17 cellular contexts compared by ENCODE assay signal in genomic region chr1:204192046-204192445, GRCh38. TPM values are rescaled to one million over a fixed set of nuclear protein-coding genes. Genes with fewer than 3 reads are reported as not detected.
DNase-seq lines count a peak whose midpoint lies in the region; TF ChIP-seq lines count a peak whose summit lies in the region.
"Had no signal": no experiment of that assay in that cellular context is flagged by ENCODE, and none has a peak within 500 bp of the region (broad histone marks: within the 10 kb centered on the region; RNA-seq: fewer than 3 reads in every experiment).

No MANE protein-coding gene starts in this region.

- POLR2A ChIA-PET in HEK293 (lab: Yijun Ruan, JAX) = no interaction called here
- POLR2A ChIA-PET in activated CD4-positive, alpha-beta memory T cell treated with anti-CD3 and anti-CD28 coated beads, Interleukin-2, amount 10 ng/mL, durations not matched to agents 7 days and 5 days (lab: Charles Lee) = no interaction called here

- H3K4me3 Mint-ChIP-seq in activated CD4-positive, alpha-beta memory T cell treated with anti-CD3 and anti-CD28 coated beads, Interleukin-2, amount 10 ng/mL, durations not matched to agents 7 days and 5 days = no peak overlapping the region
- H3K4me3 Mint-ChIP-seq in osteocyte (ENCODE audit: unreplicated experiment) = no peak overlapping the region
- H3K4me3 Mint-ChIP-seq: B cell; CD4-positive, alpha-beta T cell; GM23338; HFFc6 had no signal

- no peak overlapping the region for H3K27ac Mint-ChIP-seq in activated CD4-positive, alpha-beta memory T cell treated with anti-CD3 and anti-CD28 coated beads, Interleukin-2, amount 10 ng/mL, durations not matched to agents 7 days and 5 days
- no peak overlapping the region for H3K27ac Mint-ChIP-seq in osteocyte (ENCODE audit: unreplicated experiment)
- H3K27ac Mint-ChIP-seq: B cell; CD4-positive, alpha-beta T cell; GM23338; HFFc6; IgD-negative memory B cell had no signal

- no peaks in the 10 kb centered on the region for H3K4me1 ChIP-seq in HEK293 (ENCODE audit: control insufficient read depth, insufficient read depth, low read length)

- H3K36me3 Mint-ChIP-seq in activated CD4-positive, alpha-beta memory T cell treated with anti-CD3 and anti-CD28 coated beads, Interleukin-2, amount 10 ng/mL, durations not matched to agents 7 days and 5 days (ENCODE audit: low read depth) = no peaks in the 10 kb centered on the region
- H3K36me3 Mint-ChIP-seq in osteocyte (ENCODE audit: unreplicated experiment) = no peaks in the 10 kb centered on the region
- H3K36me3 Mint-ChIP-seq: IgD-negative memory B cell had no signal

- no peaks in the 10 kb centered on the region for H3K36me3 ChIP-seq in HEK293 (ENCODE audit: control insufficient read depth in 2 of 2, insufficient read depth in 1 of 2, low read length in 2 of 2)

- CTCF ChIA-PET in HEK293 (lab: Yijun Ruan, JAX) = interaction anchor here (0.7 to 1.0 kb wide), 5 partner anchors 12 to 311 kb away, joined by 3 to 6 read pairs (median 5); no protein-coding TSS in a partner anchor
- CTCF ChIA-PET in activated CD4-positive, alpha-beta memory T cell treated with anti-CD3 and anti-CD28 coated beads, Interleukin-2, amount 10 ng/mL, durations not matched to agents 7 days and 5 days (lab: Charles Lee) = interaction anchor here (0.7 kb wide), 1 partner anchor 29 kb away, joined by 3 read pairs; no protein-coding TSS in a partner anchor

- peaks cover 15% of the 10 kb centered on the region for H3K4me1 Mint-ChIP-seq in activated CD4-positive, alpha-beta memory T cell treated with anti-CD3 and anti-CD28 coated beads, Interleukin-2, amount 10 ng/mL, durations not matched to agents 7 days and 5 days
- peaks cover 20% of the 10 kb centered on the region for H3K4me1 Mint-ChIP-seq in osteocyte (ENCODE audit: unreplicated experiment)

- peaks cover 8% of the 10 kb centered on the region for H3K9me3 Mint-ChIP-seq in activated CD4-positive, alpha-beta memory T cell treated with anti-CD3 and anti-CD28 coated beads, Interleukin-2, amount 10 ng/mL, durations not matched to agents 7 days and 5 days
- no peaks in the 10 kb centered on the region for H3K9me3 Mint-ChIP-seq in osteocyte (ENCODE audit: unreplicated experiment)
- H3K9me3 Mint-ChIP-seq: CD4-positive, alpha-beta T cell; GM23338; HFFc6; IgD-negative memory B cell had no signal

- no peak overlapping the region for H3K27ac ChIP-seq in HEK293 (ENCODE audit: extremely low read depth, low read depth, low read length)
- H3K27ac ChIP-seq: C4-2B had no signal

- peak; percentile 40 for DNase-seq in NCI-H345 (lab: John Stamatoyannopoulos, UW)
- no peak for DNase-seq in NCI-H345 treated with DMSO at 0.1 percent for 48 hours (lab: John Stamatoyannopoulos, UW; ENCODE audit: unreplicated experiment)
- peak; percentile 48 for DNase-seq in NCI-H1092 treated with DMSO at 0.1 percent for 48 hours (lab: John Stamatoyannopoulos, UW)
- peak; percentile 5 for DNase-seq in globus pallidus (ENCODE audit: low spot score)
- DNase-seq in activated T-cell treated with anti-CD3 and anti-CD28 coated beads, Interleukin-2, amount 50 U/mL, for 48 hours = no peak
- DNase-seq in activated CD4-positive, alpha-beta memory T cell treated with anti-CD3 and anti-CD28 coated beads, Interleukin-2, amount 10 ng/mL, durations not matched to agents 7 days and 5 days = no peak
- DNase-seq in osteocyte (ENCODE audit: extremely low spot score, unreplicated experiment) = no peak
- DNase-seq: Caco-2; CD4-positive, alpha-beta T cell; HCEC 1CT; HFFc6 had no signal

- H3K4me3 ChIP-seq in HEK293 (ENCODE audit: low read depth, low read length) = no peak overlapping the region
- H3K4me3 ChIP-seq: GM23338 had no signal

- TF ChIP-seq CTCF in HEK293 (tag by site-specific recombination; IDR thresholded peaks at IDR 0.05) (no peak), osteocyte (IDR thresholded peaks at IDR 0.05) (no peak)

- H3K27me3 Mint-ChIP-seq in activated CD4-positive, alpha-beta memory T cell treated with anti-CD3 and anti-CD28 coated beads, Interleukin-2, amount 10 ng/mL, durations not matched to agents 7 days and 5 days = peaks cover 47% of the 10 kb centered on the region
- peaks cover 52% of the 10 kb centered on the region for H3K27me3 Mint-ChIP-seq in osteocyte (ENCODE audit: unreplicated experiment)

- H3K9me3 ChIP-seq in HEK293 (ENCODE audit: control insufficient read depth, insufficient read depth, low read depth, low read length) = no peaks in the 10 kb centered on the region
- H3K9me3 ChIP-seq: Caco-2 had no signal

TF ChIP-seq in HEK293, 187 proteins besides CTCF, POLR2A, EP300 and RAD21:
- TF ChIP-seq INSM2 (tag by site-specific recombination; IDR thresholded peaks at IDR 0.05) (no peak), ZIC2 (tag by site-specific recombination; IDR thresholded peaks at IDR 0.05) (0 out of 2 replicates have a peak, but pooled peaks have one; percentile 16), ZSCAN18 (tag by site-specific recombination; IDR thresholded peaks at IDR 0.05) (no peak), GLIS1 (tag by site-specific recombination; IDR thresholded peaks at IDR 0.05) (0 out of 2 replicates have a peak, but pooled peaks have one; percentile 14), ZFP37 (tag by site-specific recombination; IDR thresholded peaks at IDR 0.05) (no peak), BCL11A (tag by site-specific recombination; IDR thresholded peaks at IDR 0.05; ENCODE audit: low read depth) (no peak), ZNF146 (tag by site-specific recombination; IDR thresholded peaks at IDR 0.05) (no peak)
TF ChIP-seq in HEK293: peak in this region for 2.

RNA-seq across cellular contexts. Expression of gene KISS1, which starts 4.2 kb away (rescaled TPM):
- not detected for total RNA-seq in activated CD4-positive, alpha-beta memory T cell treated with anti-CD3 and anti-CD28 coated beads, Interleukin-2, amount 10 ng/mL, durations not matched to agents 7 days and 5 days
- not detected in 2 replicates for total RNA-seq in osteocyte
- total RNA-seq: B cell; CD4-positive, alpha-beta T cell; GM23338 had no signal

RNA-seq across cellular contexts. Expression of gene GOLT1A, which starts 21.7 kb away (rescaled TPM):
- not detected for total RNA-seq in activated CD4-positive, alpha-beta memory T cell treated with anti-CD3 and anti-CD28 coated beads, Interleukin-2, amount 10 ng/mL, durations not matched to agents 7 days and 5 days
- total RNA-seq in osteocyte = not detected in 2 replicates
- total RNA-seq: A172, B cell, HFFc6 had no signal

RNA-seq across cellular contexts. Expression of gene REN, which starts 25.9 kb away (rescaled TPM):
- not detected for total RNA-seq in activated CD4-positive, alpha-beta memory T cell treated with anti-CD3 and anti-CD28 coated beads, Interleukin-2, amount 10 ng/mL, durations not matched to agents 7 days and 5 days
- total RNA-seq in osteocyte = not detected in 2 replicates
- total RNA-seq: B cell; Caco-2; CD4-positive, alpha-beta T cell; GM23338 had no signal

RNA-seq across cellular contexts. Expression of gene ETNK2, which starts 40.2 kb away (rescaled TPM):
- under 1 TPM; 0.08 to 0.18 TPM for total RNA-seq in activated CD4-positive, alpha-beta memory T cell treated with anti-CD3 and anti-CD28 coated beads, Interleukin-2, amount 10 ng/mL, durations not matched to agents 7 days and 5 days
- 15.4 and 15.9 TPM in 2 replicates for total RNA-seq in osteocyte

Comparison
In these comparisons a context has a peak if more than half of its experiments do, and no peak if none do; other contexts are left out.
1. DNase-seq: peak in NCI-H345 (single experiment), NCI-H1092 treated with DMSO at 0.1 percent for 48 hours (single experiment) and globus pallidus (single experiment); none in NCI-H345 treated with DMSO at 0.1 percent for 48 hours (single experiment), activated T-cell treated with anti-CD3 and anti-CD28 coated beads, Interleukin-2, amount 50 U/mL, for 48 hours (0 of 2), activated CD4-positive, alpha-beta memory T cell treated with anti-CD3 and anti-CD28 coated beads, Interleukin-2, amount 10 ng/mL, durations not matched to agents 7 days and 5 days (single experiment) and osteocyte (single experiment).